Comparison of ENCODE assay signal across 23 cellular contexts in genomic region chr12:58884916-58885315, GRCh38. TPM values are rescaled to one million over a fixed set of nuclear protein-coding genes. Genes with fewer than 3 reads are reported as not detected.
DNase-seq lines count a peak whose midpoint lies in the region; ATAC-seq and TF ChIP-seq lines count a peak whose summit lies in the region.
"Had no signal": no experiment of that assay in that cellular context is flagged by ENCODE, and none has a peak within 500 bp of the region (broad histone marks: within the 10 kb centered on the region; RNA-seq: fewer than 3 reads in every experiment).

No MANE protein-coding gene starts in this region.

- DNase-seq in cardiac muscle cell (ENCODE audit: low read depth in 1 of 2, low spot score in 1 of 2), result peak in 1 of 2 donors; percentile 73
- no peak for DNase-seq in left ventricle myocardium inferior
- DNase-seq in islet precursor cell, result peak; percentile 84
- no peak for DNase-seq in neural progenitor cell (ENCODE audit: low spot score)
- no peak for DNase-seq in NCI-H1436 (lab: John Stamatoyannopoulos, UW)
- no peak for DNase-seq in NCI-H1048 (lab: John Stamatoyannopoulos, UW)
- DNase-seq: 8988T; ACHN; BE2C; CD8-positive, alpha-beta memory T cell; H7; KBM-7; MM.1S; NCI-H1417; NCI-H1694 treated with DMSO at 0.1 percent for 48 hours; NCI-H2081; NCI-H2227 treated with DMSO at 0.1 percent for 48 hours; NCI-H526 treated with DMSO at 0.1 percent for 48 hours; PC-9; SJCRH30 had no signal

- peaks cover 3% of the 10 kb centered on the region for H4K20me1 ChIP-seq in neural progenitor cell (ENCODE audit: low read depth)

- H3K4me2 ChIP-seq in neural progenitor cell, result no peak overlapping the region
- H3K4me2 ChIP-seq: PC-9 had no signal

- H3K9me3 ChIP-seq in cardiac muscle cell (ENCODE audit: low read depth) (no peaks in the 10 kb centered on the region), left ventricle myocardium inferior (replicated peaks) (no peaks in the 10 kb centered on the region), neural progenitor cell (ENCODE audit: low read depth) (no peaks in the 10 kb centered on the region)
- H3K9me3 ChIP-seq: BE2C, SJCRH30 had no signal

- H3K4me1 Mint-ChIP-seq in neural progenitor cell, result peaks cover 4% of the 10 kb centered on the region
- H3K4me1 Mint-ChIP-seq: CD14-positive monocyte; CD8-positive, alpha-beta memory T cell had no signal

- H3K27me3 ChIP-seq in cardiac muscle cell (no peaks in the 10 kb centered on the region), left ventricle myocardium inferior (ENCODE audit: low read depth) (no peaks in the 10 kb centered on the region), neural progenitor cell (no peaks in the 10 kb centered on the region)
- H3K27me3 ChIP-seq: BE2C, SJCRH30 had no signal

- H3K79me2 ChIP-seq in neural progenitor cell (ENCODE audit: low read depth), result no peaks in the 10 kb centered on the region

- H3K4me1 ChIP-seq in cardiac muscle cell (ENCODE audit: low read depth) (peaks cover 6% of the 10 kb centered on the region), left ventricle myocardium inferior (peaks cover 16% of the 10 kb centered on the region), neural progenitor cell (peaks cover 27% of the 10 kb centered on the region)
- H3K4me1 ChIP-seq: BE2C, SJCRH30 had no signal

- H3K9me3 Mint-ChIP-seq in neural progenitor cell, result no peaks in the 10 kb centered on the region

- H3K36me3 ChIP-seq in cardiac muscle cell (peaks cover 44% of the 10 kb centered on the region), left ventricle myocardium inferior (peaks cover 80% of the 10 kb centered on the region), neural progenitor cell (peaks cover 51% of the 10 kb centered on the region)
- H3K36me3 ChIP-seq: BE2C had no signal

- TF ChIP-seq CTCF in cardiac muscle cell (IDR thresholded peaks at IDR 0.05; ENCODE audit: low read depth, low read length) (no peak), left ventricle myocardium inferior (IDR thresholded peaks at IDR 0.05; ENCODE audit: borderline replicate concordance) (no peak), neural progenitor cell (IDR thresholded peaks at IDR 0.05) (no peak)

- H3K4me3 Mint-ChIP-seq in neural progenitor cell, result no peak overlapping the region
- H3K4me3 Mint-ChIP-seq: CD14-positive monocyte; CD8-positive, alpha-beta memory T cell had no signal

- intact Hi-C loops in left ventricle myocardium inferior (cut with micrococcal nuclease), result no loop called here

- peaks cover 46% of the 10 kb centered on the region for H3K36me3 Mint-ChIP-seq in neural progenitor cell
- H3K36me3 Mint-ChIP-seq: CD14-positive monocyte; CD8-positive, alpha-beta memory T cell had no signal

- no peak overlapping the region for H3K9ac ChIP-seq in neural progenitor cell

- no peak overlapping the region for H3K27ac Mint-ChIP-seq in neural progenitor cell
- H3K27ac Mint-ChIP-seq: CD14-positive monocyte; CD8-positive, alpha-beta memory T cell had no signal

- H3K4me3 ChIP-seq in cardiac muscle cell, result no peak overlapping the region
- H3K4me3 ChIP-seq in left ventricle myocardium inferior, result no peak overlapping the region
- H3K4me3 ChIP-seq in neural progenitor cell, result no peak overlapping the region
- H3K4me3 ChIP-seq: PC-9, SJCRH30 had no signal

- peak overlapping the region; percentile 80 for H3K27ac ChIP-seq in cardiac muscle cell
- H3K27ac ChIP-seq in left ventricle myocardium inferior (replicated peaks), result no peak overlapping the region
- H3K27ac ChIP-seq in neural progenitor cell, result peak overlapping the region; percentile 38
- H3K27ac ChIP-seq: PC-9, SJCRH30 had no signal

- H3F3A ChIP-seq in neural progenitor cell (ENCODE audit: low read depth), result no peaks in the 10 kb centered on the region

- H2AFZ ChIP-seq in neural progenitor cell (replicated peaks), result no peak overlapping the region
- H2AFZ ChIP-seq: PC-9 had no signal

- H3K27me3 Mint-ChIP-seq in neural progenitor cell (ENCODE audit: insufficient read depth, low read depth), result no peaks in the 10 kb centered on the region

- no peak for ATAC-seq in HG03432 (IDR thresholded peaks at IDR 0.05; ENCODE audit: unreplicated experiment)
- ATAC-seq: Right ventricle myocardium inferior had no signal

RNA-seq across cellular contexts. Expression of gene LRIG3, which starts 35.4 kb away (rescaled TPM):
- total RNA-seq in cardiac muscle cell, result 10.7 and 24.2 TPM in 2 replicates
- 8.5 and 14.7 TPM in 2 replicates for polyA plus RNA-seq in cardiac muscle cell
- 4.5 TPM for total RNA-seq in left ventricle myocardium inferior
- total RNA-seq in neural progenitor cell (ENCODE audit: low replicate concordance), result 56.2 and 67.5 TPM in 2 replicates
- polyA plus RNA-seq: CD14-positive monocyte; CD8-positive, alpha-beta memory T cell had no signal
